Comparison of ENCODE assay signal across 1 cellular context in the genomic region with DNA sequence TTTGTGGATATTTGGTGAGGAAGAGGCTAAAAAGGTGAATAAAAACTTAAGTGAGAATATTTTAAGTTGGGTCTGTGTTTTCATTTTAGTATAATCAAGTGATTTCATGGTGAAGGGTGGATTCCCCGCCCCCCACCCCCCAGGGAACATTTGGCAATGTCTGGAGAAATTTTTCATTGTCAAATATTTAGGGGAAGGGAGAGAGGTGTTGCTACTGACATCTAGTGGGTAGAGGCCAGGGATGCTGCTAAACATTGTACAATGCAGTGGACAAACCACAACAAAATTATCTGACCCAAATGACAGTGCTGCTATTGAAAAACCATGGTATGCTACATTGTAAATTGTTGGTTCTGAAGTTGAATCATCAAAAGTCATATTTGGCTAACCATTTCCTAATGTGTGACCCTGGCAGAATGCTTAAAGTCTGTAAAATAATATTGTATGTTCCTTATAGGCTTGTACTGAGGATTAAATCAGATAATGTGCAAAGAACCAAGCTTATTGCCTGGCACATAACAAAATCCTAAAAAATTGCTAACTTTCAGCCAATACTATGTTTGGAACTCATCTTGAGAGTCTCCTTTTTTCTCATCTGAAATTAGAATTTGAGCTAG.
TF ChIP-seq lines count a peak whose summit lies in the region.

No MANE protein-coding gene starts in this region.

TF ChIP-seq in HEK293, 187 proteins besides CTCF, POLR2A, EP300 and RAD21 (continued from another document):
- 0 out of 2 replicates have a peak, but pooled peaks have one; percentile 10 for TF ChIP-seq PRDM10 (tag by site-specific recombination; IDR thresholded peaks at IDR 0.05)
- TF ChIP-seq ZNF639 (tag by site-specific recombination; IDR thresholded peaks at IDR 0.05) = no peak
- no peak for TF ChIP-seq ZNF768 (tag by site-specific recombination; IDR thresholded peaks at IDR 0.05)
- no peak for TF ChIP-seq ZFP41 (tag by site-specific recombination; IDR thresholded peaks at IDR 0.05; ENCODE audit: borderline replicate concordance)
TF ChIP-seq in HEK293: peak in this region for 9.
